Comparison of ENCODE assay signal across 35 cellular contexts in genomic region chr10:25392132-25392531, GRCh38.
"Had no signal": no experiment of that assay in that cellular context is flagged by ENCODE, and none has a peak within 500 bp of the region (broad histone marks: within the 10 kb centered on the region; RNA-seq: fewer than 3 reads in every experiment).

No MANE protein-coding gene starts in this region.

- H3K27me3 ChIP-seq: MG63 had no signal

- H3K36me3 ChIP-seq: MG63 had no signal

- H3K27ac ChIP-seq: KMS-11 had no signal

- H3K4me2 ChIP-seq: KMS-11 had no signal

- DNase-seq: Karpas-422, Kasumi-1, KBM-7, KG1, MG63, MM.1S, MV-4-11, NCI-H1048, NCI-H1092, NCI-H1092 treated with DMSO at 0.1 percent for 48 hours, NCI-H1105, NCI-H1105 treated with DMSO at 0.1 percent for 48 hours, NCI-H1417, NCI-H1417 treated with DMSO at 0.1 percent for 48 hours, NCI-H1436, NCI-H1436 treated with DMSO at 0.1 percent for 48 hours, NCI-H146, NCI-H1694, NCI-H1694 treated with DMSO at 0.1 percent for 48 hours, NCI-H187, NCI-H187 treated with DMSO at 0.1 percent for 48 hours, NCI-H1930, NCI-H2029, NCI-H2029 treated with DMSO at 0.1 percent for 48 hours, NCI-H2081, NCI-H2081 treated with DMSO at 0.1 percent for 48 hours, NCI-H2107, NCI-H2171, NCI-H2171 treated with DMSO at 0.1 percent for 48 hours, NCI-H2227 treated with DMSO at 0.1 percent for 48 hours, NCI-H226, NCI-H345, NCI-H446, NCI-H446 treated with DMSO at 0.1 percent for 48 hours had no signal

- H3K4me3 ChIP-seq: MG63 had no signal

- H3K9me3 ChIP-seq: MG63 had no signal
